ENCODE assay signal across 26 cellular contexts in genomic region chr5:40240671-40241070, GRCh38.
"Had no signal": no experiment of that assay in that cellular context is flagged by ENCODE, and none has a peak within 500 bp of the region (broad histone marks: within the 10 kb centered on the region; RNA-seq: fewer than 3 reads in every experiment).

No MANE protein-coding gene starts in this region.

- H3K4me3 ChIP-seq: adrenal gland, body of pancreas, breast epithelium, SJSA1 had no signal

- DNase-seq: activated CD8-positive, alpha-beta memory T cell treated with anti-CD3 and anti-CD28 coated beads, Interleukin-2, amount 50 U/mL, for 4 hours; activated gamma-delta T cell; activated naive CD8-positive, alpha-beta T cell treated with anti-CD3 and anti-CD28 coated beads, Interleukin-2, amount 10 ng/mL, durations not matched to agents 7 days and 5 days; activated T-cell treated with anti-CD3 and anti-CD28 coated beads for 4 hours; adrenal gland; body of pancreas; Karpas-422; KBM-7; NCI-H1105; NCI-H1417 treated with DMSO at 0.1 percent for 48 hours; NCI-H187 treated with DMSO at 0.1 percent for 48 hours; NCI-H2081; NCI-H2171 treated with DMSO at 0.1 percent for 48 hours; NCI-H226; NCI-H446 treated with DMSO at 0.1 percent for 48 hours; NCI-H524; NCI-H69; SHP77; SK-N-SH had no signal

- H3K27me3 Mint-ChIP-seq: activated naive CD4-positive, alpha-beta T cell treated with anti-CD3 and anti-CD28 coated beads, Interleukin-2, amount 50 U/mL, for 24 hours had no signal

- H3K36me3 Mint-ChIP-seq: activated naive CD4-positive, alpha-beta T cell treated with anti-CD3 and anti-CD28 coated beads, Interleukin-2, amount 50 U/mL, for 24 hours had no signal

- H3K4me3 Mint-ChIP-seq: activated naive CD4-positive, alpha-beta T cell treated with anti-CD3 and anti-CD28 coated beads, Interleukin-2, amount 50 U/mL, for 24 hours; activated naive CD8-positive, alpha-beta T cell treated with anti-CD3 and anti-CD28 coated beads, Interleukin-2, amount 10 ng/mL, durations not matched to agents 7 days and 5 days; T-helper 1 cell treated with Interleukin-12 subunit alpha and Interleukin-12 subunit beta and Interleukin-4 antibody, amounts not matched to agents 30 μg/mL and 1 μg/mL, for 36 hours; T-helper 2 cell treated with Interferon-gamma antibody and Interleukin-4, amounts not matched to agents 5 μg/mL and 100 μg/mL, for 36 hours had no signal

- ATAC-seq: body of pancreas, Panc1 had no signal

- H3K27ac Mint-ChIP-seq: activated naive CD4-positive, alpha-beta T cell treated with anti-CD3 and anti-CD28 coated beads, Interleukin-2, amount 50 U/mL, for 24 hours; activated naive CD8-positive, alpha-beta T cell treated with anti-CD3 and anti-CD28 coated beads, Interleukin-2, amount 10 ng/mL, durations not matched to agents 7 days and 5 days; activated T-helper 2 cell treated with anti-CD3 and anti-CD28 coated beads, Interferon-gamma antibody, Interleukin-2, Interleukin-4, amounts not matched to agents 10 μg/mL and 5 μg/mL and 100 μg/mL, durations not matched to agents 14 hours and 24 hours and 36 hours; T-helper 1 cell treated with Interleukin-12 subunit alpha and Interleukin-12 subunit beta and Interleukin-4 antibody, amounts not matched to agents 30 μg/mL and 1 μg/mL, for 36 hours; T-helper 2 cell treated with Interferon-gamma antibody and Interleukin-4, amounts not matched to agents 5 μg/mL and 100 μg/mL, for 36 hours had no signal
